ENCODE assay signal across 11 cellular contexts in genomic region chr11:2940930-2941821, GRCh38. TPM values are rescaled to one million over a fixed set of nuclear protein-coding genes. Genes with fewer than 3 reads are reported as not detected.
A peak's percentile ranks its signal among the peaks of the same experiment; 100 is the strongest.
DNase-seq lines count a peak whose midpoint lies in the region; ATAC-seq, FAIRE-seq and TF ChIP-seq lines count a peak whose summit lies in the region.
"Had no signal": no experiment of that assay in that cellular context is flagged by ENCODE, and none has a peak within 500 bp of the region (broad histone marks: within the 10 kb centered on the region; RNA-seq: fewer than 3 reads in every experiment).

No MANE protein-coding gene starts in this region.

- ATAC-seq in CD8-positive, alpha-beta T cell = no peak
- ATAC-seq in GM18520 (IDR thresholded peaks at IDR 0.05; ENCODE audit: unreplicated experiment) = no peak
- no peak for ATAC-seq in GM18511 (IDR thresholded peaks at IDR 0.05; ENCODE audit: unreplicated experiment)
- ATAC-seq in HG03342 (IDR thresholded peaks at IDR 0.05; ENCODE audit: unreplicated experiment) = no peak

- H3K36me3 ChIP-seq in CD8-positive, alpha-beta T cell (ENCODE audit: insufficient read depth, low read length) = peaks cover 9% of the 10 kb centered on the region
- H3K36me3 ChIP-seq in bronchial epithelial cell (ENCODE audit: control insufficient read depth, insufficient read depth, low read length) = peaks cover 10% of the 10 kb centered on the region

- H3K27ac Mint-ChIP-seq in CD8-positive, alpha-beta T cell = peak overlapping the region; percentile 27

- H3K27me3 Mint-ChIP-seq in CD8-positive, alpha-beta T cell (ENCODE audit: low read depth) = no peaks in the 10 kb centered on the region

- peaks cover 18% of the 10 kb centered on the region for H3K36me3 Mint-ChIP-seq in CD8-positive, alpha-beta T cell

- POLR2A ChIA-PET in CD8-positive, alpha-beta T cell (lab: Charles Lee) = interaction anchor here (0.7 to 1.9 kb wide), 3 partner anchors 12 to 80 kb away, joined by 3 to 7 read pairs (median 3); partner anchors contain the start of gene PHLDA2

- peaks cover 27% of the 10 kb centered on the region for H3K4me1 Mint-ChIP-seq in CD8-positive, alpha-beta T cell (ENCODE audit: low read depth)

- TF ChIP-seq EP300 in Ishikawa (IDR thresholded peaks at IDR 0.05; ENCODE audit: borderline replicate concordance) = no peak

- intact Hi-C loops in CD8-positive, alpha-beta T cell (cut with DNase I, micrococcal nuclease) = no loop called here

- no peak overlapping the region for H3K4me3 ChIP-seq in CD8-positive, alpha-beta T cell (ENCODE audit: low read depth, low read length)
- H3K4me3 ChIP-seq in bronchial epithelial cell (ENCODE audit: low read depth, low read length) = no peak overlapping the region
- H3K4me3 ChIP-seq: esophagus muscularis mucosa had no signal

- TF ChIP-seq RAD21 in Ishikawa (IDR thresholded peaks at IDR 0.05; ENCODE audit: low read depth) = no peak

- CTCF ChIA-PET in CD8-positive, alpha-beta T cell (lab: Charles Lee) = interaction anchor here (0.8 to 1.9 kb wide), 5 partner anchors 11 to 408 kb away, joined by 3 to 7 read pairs (median 4); no protein-coding TSS in a partner anchor

- FAIRE-seq in bronchial epithelial cell (lab: Jason Lieb, UNC) = no peak
- FAIRE-seq: G401.6 had no signal

- H3K27ac ChIP-seq in CD8-positive, alpha-beta T cell (ENCODE audit: low read depth, low read length) = no peak overlapping the region

- no peak for DNase-seq in CD8-positive, alpha-beta T cell
- peak; percentile 18 for DNase-seq in bronchial epithelial cell (ENCODE audit: low read depth)
- DNase-seq in mucosa of gallbladder (ENCODE audit: low spot score) = peak; percentile 73
- no peak for DNase-seq in NCI-H1048 (lab: John Stamatoyannopoulos, UW)
- DNase-seq: SHP77 had no signal

- H3K27me3 ChIP-seq in CD8-positive, alpha-beta T cell (ENCODE audit: insufficient read depth, low read length) = no peaks in the 10 kb centered on the region
- no peaks in the 10 kb centered on the region for H3K27me3 ChIP-seq in bronchial epithelial cell (ENCODE audit: control insufficient read depth, insufficient read depth, low read length)
- H3K27me3 ChIP-seq: esophagus muscularis mucosa had no signal

- peaks cover 35% of the 10 kb centered on the region for H3K4me1 ChIP-seq in CD8-positive, alpha-beta T cell (ENCODE audit: insufficient read depth, low read length)

- peaks cover 6% of the 10 kb centered on the region for H3K9me3 ChIP-seq in CD8-positive, alpha-beta T cell (ENCODE audit: low read length)

- peaks cover 11% of the 10 kb centered on the region for H3K9me3 Mint-ChIP-seq in CD8-positive, alpha-beta T cell

- no peak for TF ChIP-seq CTCF in CD8-positive, alpha-beta T cell (IDR thresholded peaks at IDR 0.05)
- TF ChIP-seq CTCF in bronchial epithelial cell (IDR thresholded peaks at IDR 0.05; ENCODE audit: insufficient read depth, low read length, severe bottlenecking) = no peak

- H3K4me3 Mint-ChIP-seq in CD8-positive, alpha-beta T cell = no peak overlapping the region

TF ChIP-seq in Ishikawa, 13 proteins besides CTCF, POLR2A, EP300 and RAD21:
- TF ChIP-seq ZBTB7A (IDR thresholded peaks at IDR 0.05; ENCODE audit: low read depth) (peak; percentile 56; the same call in 1 of the 2 replicates), CEBPB (IDR thresholded peaks at IDR 0.05) (no peak), YY1 (IDR thresholded peaks at IDR 0.05; ENCODE audit: low read depth) (no peak), FOXM1 (IDR thresholded peaks at IDR 0.05; ENCODE audit: borderline replicate concordance, low read depth) (no peak)

RNA-seq across cellular contexts. Expression of gene PHLDA2, which starts 12.0 kb away (rescaled TPM):
- total RNA-seq in CD8-positive, alpha-beta T cell = 1 to 10 TPM in 1 of 2 experiments, under 1 TPM in 1; 0.61 to 1.6 TPM
- 5.0 and 11.9 TPM in 2 replicates for total RNA-seq in bronchial epithelial cell
- total RNA-seq in mucosa of gallbladder = 38.7 TPM

RNA-seq across cellular contexts. Expression of gene NAP1L4, which starts 51.0 kb away (rescaled TPM):
- total RNA-seq in CD8-positive, alpha-beta T cell = 100 to 1,000 TPM; 276 to 290 TPM
- total RNA-seq in bronchial epithelial cell = 101 and 179 TPM in 2 replicates
- total RNA-seq in mucosa of gallbladder = 135 TPM

RNA-seq across cellular contexts. Expression of gene CDKN1C, which starts 55.6 kb away (rescaled TPM):
- 1 to 10 TPM; 2.5 to 3.6 TPM for total RNA-seq in CD8-positive, alpha-beta T cell
- total RNA-seq in bronchial epithelial cell (9.5 and 9.9 TPM in 2 replicates), mucosa of gallbladder (59.4 TPM)

Comparison
In these comparisons a context has a peak if more than half of its experiments do, and no peak if none do; other contexts are left out.
1. DNase-seq: peak in bronchial epithelial cell (single experiment) and mucosa of gallbladder (single experiment); none in CD8-positive, alpha-beta T cell (0 of 7) and NCI-H1048 (single experiment).